8 cellular contexts compared by ENCODE assay signal in genomic region chr11:63840356-63841060, GRCh38. TPM values are rescaled to one million over a fixed set of nuclear protein-coding genes. Genes with fewer than 3 reads are reported as not detected.
DNase-seq lines count a peak whose midpoint lies in the region; ATAC-seq and TF ChIP-seq lines count a peak whose summit lies in the region.

No MANE protein-coding gene starts in this region.

- no peaks in the 10 kb centered on the region for H3K27me3 ChIP-seq in H9 (ENCODE audit: insufficient read depth, low read length)
- H3K27me3 ChIP-seq in foreskin keratinocyte = no peaks in the 10 kb centered on the region

- H2BK15ac ChIP-seq in H9 (ENCODE audit: low read depth, low read length) = no peak overlapping the region

- peaks cover 15% of the 10 kb centered on the region for H3K23me2 ChIP-seq in H9 (ENCODE audit: insufficient read length, low read depth, low read length, poor library complexity, severe bottlenecking)

- H3K14ac ChIP-seq in H9 (ENCODE audit: insufficient read depth, low read length) = no peak overlapping the region

- H3K4me1 Mint-ChIP-seq in H9 = peaks cover 67 to 75% of the 10 kb centered on the region in 2 experiments
- peaks cover 44% of the 10 kb centered on the region for H3K4me1 Mint-ChIP-seq in T-helper 2 cell treated with Interferon-gamma antibody and Interleukin-4, amounts not matched to agents 5 μg/mL and 100 μg/mL, for 36 hours (ENCODE audit: low read depth)

- peaks cover 14% of the 10 kb centered on the region for H3K4me1 ChIP-seq in H9 (ENCODE audit: insufficient read depth, low read length)
- H3K4me1 ChIP-seq in foreskin keratinocyte = peaks cover 26% of the 10 kb centered on the region

- WGBS in H9 (ENCODE audit: extremely low coverage, insufficient read length, low lambda C conversion rate) = no CpG with 5 or more reads among the region's 13 CpGs

- H3K23ac ChIP-seq in H9 (ENCODE audit: insufficient read length, low read depth, low read length) = no peak overlapping the region

- H3K27ac ChIP-seq in H9 (ENCODE audit: insufficient read length, low read depth, low read length) = no peak overlapping the region
- H3K27ac ChIP-seq in foreskin keratinocyte = peak overlapping the region; percentile 20
- H3K27ac ChIP-seq in skin epidermis = peak overlapping the region; percentile 51 to 97 (median 92)

- H3K27ac Mint-ChIP-seq in H9 = peak overlapping the region in 2 of 3 experiments; percentile 3 to 85; a peak in 2 of 7 replicates
- peak overlapping the region; percentile 67 for H3K27ac Mint-ChIP-seq in T-helper 2 cell treated with Interferon-gamma antibody and Interleukin-4, amounts not matched to agents 5 μg/mL and 100 μg/mL, for 36 hours

- H2BK20ac ChIP-seq in H9 (ENCODE audit: low read depth, low read length, poor library complexity, severe bottlenecking) = no peak overlapping the region

- H4K5ac ChIP-seq in H9 (ENCODE audit: insufficient read length, low read depth, low read length) = no peak overlapping the region

- ATAC-seq in foreskin keratinocyte (no peak), HG03571 (IDR thresholded peaks at IDR 0.05; ENCODE audit: unreplicated experiment) (no peak)

- peaks cover 3 to 18% (median 16%) of the 10 kb centered on the region in 3 experiments for H3K36me3 Mint-ChIP-seq in H9 (ENCODE audit: insufficient read depth in 1 of 3, low read depth in 3 of 3)
- H3K36me3 Mint-ChIP-seq in T-helper 2 cell treated with Interferon-gamma antibody and Interleukin-4, amounts not matched to agents 5 μg/mL and 100 μg/mL, for 36 hours (ENCODE audit: low read depth) = peaks cover 29% of the 10 kb centered on the region

- H2BK12ac ChIP-seq in H9 (ENCODE audit: insufficient read length, low read depth, low read length) = no peak overlapping the region

- peaks cover 0 to 4% of the 10 kb centered on the region in 2 experiments; a peak in 1 of 5 replicates for H3K9me3 Mint-ChIP-seq in H9
- H3K9me3 Mint-ChIP-seq in T-helper 2 cell treated with Interferon-gamma antibody and Interleukin-4, amounts not matched to agents 5 μg/mL and 100 μg/mL, for 36 hours = no peaks in the 10 kb centered on the region

- H3K4me3 Mint-ChIP-seq in H9 = peak overlapping the region; percentile 95 to 96
- H3K4me3 Mint-ChIP-seq in T-helper 2 cell treated with Interferon-gamma antibody and Interleukin-4, amounts not matched to agents 5 μg/mL and 100 μg/mL, for 36 hours = peak overlapping the region; percentile 86

- H3K56ac ChIP-seq in H9 (ENCODE audit: insufficient read length, low read depth, low read length) = no peak overlapping the region

- H3K4me3 ChIP-seq in skin epidermis = peak overlapping the region; percentile 75 to 96 (median 90)

- no peak overlapping the region for H3K4ac ChIP-seq in H9 (ENCODE audit: low read depth, low read length)

- H3K9me3 ChIP-seq in H9 (ENCODE audit: control insufficient read depth, low read depth, low read length) = no peaks in the 10 kb centered on the region

- no peak overlapping the region for H2BK120ac ChIP-seq in H9 (ENCODE audit: low read depth, low read length, poor library complexity, severe bottlenecking)

- H4K91ac ChIP-seq in H9 (ENCODE audit: insufficient read length, low read depth, low read length) = no peak overlapping the region

- DNase-seq in H9 (no peak), foreskin keratinocyte (no peak), AG08395 (ENCODE audit: low spot score) (no peak), cerebellum (ENCODE audit: low spot score) (no peak)
- no peak for DNase-seq in T-helper 2 cell treated with Interferon-gamma antibody and Interleukin-4, amounts not matched to agents 5 μg/mL and 100 μg/mL, for 36 hours (ENCODE audit: low spot score)
- no peak for DNase-seq in activated effector memory CD4-positive, alpha-beta T cell treated with anti-CD3 and anti-CD28 coated beads, Interleukin-2, amount 50 U/mL, for 16 hours

- TF ChIP-seq CTCF in H9 (conservative IDR thresholded peaks at IDR 0.05) (no peak), foreskin keratinocyte (conservative IDR thresholded peaks at IDR 0.05) (no peak)

- H2AFZ ChIP-seq in H9 (ENCODE audit: low read length) = no peak overlapping the region

- H3T11ph ChIP-seq in H9 (ENCODE audit: low read length) = no peak overlapping the region

- peak overlapping the region; percentile 85 for H3K4me2 ChIP-seq in H9 (ENCODE audit: insufficient read depth, insufficient read length, low read length)

- H2BK5ac ChIP-seq in H9 (ENCODE audit: insufficient read length, low read length) = no peak overlapping the region

- H3K79me2 ChIP-seq in H9 (ENCODE audit: insufficient read depth, low read length) = peaks cover 36% of the 10 kb centered on the region; the same call in 1 of the 2 replicates

- H4K8ac ChIP-seq in H9 (replicated peaks; ENCODE audit: insufficient read length, low read depth, low read length) = no peak overlapping the region

- H3K79me1 ChIP-seq in H9 (ENCODE audit: insufficient read depth, low read depth, low read length, poor library complexity, severe bottlenecking) = peaks cover 13% of the 10 kb centered on the region

- H2AK5ac ChIP-seq in H9 (ENCODE audit: insufficient read length, low read length) = no peak overlapping the region

- no peaks in the 10 kb centered on the region for H3K27me3 Mint-ChIP-seq in H9 (ENCODE audit: low read depth)
- H3K27me3 Mint-ChIP-seq in T-helper 2 cell treated with Interferon-gamma antibody and Interleukin-4, amounts not matched to agents 5 μg/mL and 100 μg/mL, for 36 hours (ENCODE audit: low read depth) = no peaks in the 10 kb centered on the region

- H4K20me1 ChIP-seq in H9 (ENCODE audit: control insufficient read depth, insufficient read depth, insufficient read length) = no peaks in the 10 kb centered on the region

- H3K9ac ChIP-seq in H9 (ENCODE audit: extremely low read depth, insufficient read length, low read length) = peak overlapping the region; percentile 74

- H3K18ac ChIP-seq in H9 (ENCODE audit: insufficient read length, low read depth, low read length) = no peak overlapping the region

RNA-seq across cellular contexts. Expression of gene MARK2, which starts 1.6 kb away (rescaled TPM):
- total RNA-seq in H9 (2021) = 45.7 and 49.6 TPM in 2 replicates
- total RNA-seq in foreskin keratinocyte = 35.1 and 35.8 TPM in 2 replicates
- polyA plus RNA-seq in foreskin keratinocyte = 14.9 and 17.6 TPM in 2 replicates
- total RNA-seq in cerebellum = 12.5 TPM

RNA-seq across cellular contexts. Expression of gene SPINDOC, which starts 27.3 kb away (rescaled TPM):
- total RNA-seq in H9 (2021) (121 TPM in 2 replicates), foreskin keratinocyte (20.6 and 26.6 TPM in 2 replicates), cerebellum (12.2 TPM)
- 24.4 and 29.0 TPM in 2 replicates for polyA plus RNA-seq in foreskin keratinocyte
